In genomic region chr4:8277356-8278008, GRCh38 we compare ENCODE assay signal across 18 cellular contexts. TPM values are rescaled to one million over a fixed set of nuclear protein-coding genes. Genes with fewer than 3 reads are reported as not detected.
DNase-seq lines count a peak whose midpoint lies in the region; ATAC-seq and TF ChIP-seq lines count a peak whose summit lies in the region.
"Had no signal": no experiment of that assay in that cellular context is flagged by ENCODE, and none has a peak within 500 bp of the region (broad histone marks: within the 10 kb centered on the region; RNA-seq: fewer than 3 reads in every experiment).

No MANE protein-coding gene starts in this region.

- intact Hi-C loops in PC-3 (cut with micrococcal nuclease) (no loop called here), ovary (cut with DNase I) (loop anchor here in 1 of 4 donors (10.0 kb wide), 2 partner anchors 67 to 127 kb away; no protein-coding TSS in a partner anchor)

- H3K9me3 ChIP-seq in AG04450 (ENCODE audit: control insufficient read depth, insufficient read depth, low read length) (no peaks in the 10 kb centered on the region; the same call in 1 of the 2 replicates), PC-3 (ENCODE audit: low read length) (no peaks in the 10 kb centered on the region), ovary (no peaks in the 10 kb centered on the region), GM23248 (ENCODE audit: low read depth) (no peaks in the 10 kb centered on the region)
- H3K9me3 ChIP-seq: colonic mucosa had no signal

- H3K4me3 Mint-ChIP-seq in effector memory CD8-positive, alpha-beta T cell = no peak overlapping the region
- H3K4me3 Mint-ChIP-seq: activated CD4-positive, alpha-beta T cell treated with anti-CD3 and anti-CD28 coated beads, Interleukin-2, amount 10 ng/mL, durations not matched to agents 24 days and 14 days had no signal

- H3K27ac Mint-ChIP-seq in effector memory CD8-positive, alpha-beta T cell = no peak overlapping the region
- H3K27ac Mint-ChIP-seq: activated CD4-positive, alpha-beta T cell treated with anti-CD3 and anti-CD28 coated beads, Interleukin-2, amount 10 ng/mL, durations not matched to agents 24 days and 14 days had no signal

- POLR2A ChIA-PET in AG04450 (lab: Yijun Ruan, JAX) (interaction anchor here (0.6 to 1.5 kb wide), 2 partner anchors 17 to 116 kb away, joined by 5 to 6 read pairs; no protein-coding TSS in a partner anchor), PC-3 (lab: Charles Lee; ENCODE audit: unreplicated experiment) (no interaction called here)

- CTCF ChIA-PET in AG04450 (lab: Charles Lee) = interaction anchor here (0.8 to 1.3 kb wide), 2 partner anchors 42 to 125 kb away, joined by 3 to 7 read pairs; no protein-coding TSS in a partner anchor
- CTCF ChIA-PET in PC-3 (lab: Charles Lee) = no interaction called here

- peaks cover 0 to 5% of the 10 kb centered on the region in 2 donors for H3K4me1 Mint-ChIP-seq in effector memory CD8-positive, alpha-beta T cell (ENCODE audit: low read depth in 2 of 2)
- H3K4me1 Mint-ChIP-seq: activated CD4-positive, alpha-beta T cell treated with anti-CD3 and anti-CD28 coated beads, Interleukin-2, amount 10 ng/mL, durations not matched to agents 24 days and 14 days had no signal

- in situ Hi-C loops in GM23248 (cut with MboI) = no loop called here

- peaks cover 24% of the 10 kb centered on the region for H3K4me1 ChIP-seq in PC-3 (ENCODE audit: insufficient read depth, low read length)
- no peaks in the 10 kb centered on the region for H3K4me1 ChIP-seq in foreskin keratinocyte
- peaks cover 50% of the 10 kb centered on the region for H3K4me1 ChIP-seq in ovary (ENCODE audit: insufficient read depth)
- H3K4me1 ChIP-seq in GM23248 (ENCODE audit: insufficient read depth) = peaks cover 40% of the 10 kb centered on the region
- H3K4me1 ChIP-seq: colonic mucosa had no signal

- DNase-seq in AG04450 (ENCODE audit: low read depth, low spot score) (no peak), PC-3 (no peak), foreskin keratinocyte (no peak), ovary (peak in 3 of 5 donors; percentile 23 to 36 (median 36)), GM23248 (no peak)
- no peak for DNase-seq in effector CD4-positive, alpha-beta T cell
- DNase-seq in effector memory CD8-positive, alpha-beta T cell = no peak
- DNase-seq: activated CD4-positive, alpha-beta T cell treated with anti-CD3 and anti-CD28 coated beads, Interleukin-2, amount 10 ng/mL, durations not matched to agents 24 days and 14 days; anterior cingulate cortex; colonic mucosa; GF-D8; KG1; NCI-H1048; NCI-H2107; PC-9 had no signal

- H3K79me2 ChIP-seq in PC-3 (ENCODE audit: low read length) = no peaks in the 10 kb centered on the region
- no peaks in the 10 kb centered on the region for H3K79me2 ChIP-seq in GM23248 (ENCODE audit: insufficient read depth)

- H3K27me3 Mint-ChIP-seq in effector memory CD8-positive, alpha-beta T cell = peaks cover 9 to 66% of the 10 kb centered on the region in 2 donors
- H3K27me3 Mint-ChIP-seq: activated CD4-positive, alpha-beta T cell treated with anti-CD3 and anti-CD28 coated beads, Interleukin-2, amount 10 ng/mL, durations not matched to agents 24 days and 14 days had no signal

- TF ChIP-seq CTCF in AG04450 (IDR thresholded peaks at IDR 0.05; ENCODE audit: low read depth, low read length) = 0 out of 2 replicates have a peak, but pooled peaks have one; percentile 5
- no peak for TF ChIP-seq CTCF in PC-3 (conservative IDR thresholded peaks at IDR 0.05; ENCODE audit: low read depth, low read length)
- peak; percentile 1 for TF ChIP-seq CTCF in foreskin keratinocyte (conservative IDR thresholded peaks at IDR 0.05)
- TF ChIP-seq CTCF in ovary (IDR thresholded peaks at IDR 0.05) = no peak

- no TSS peak for BruUV-seq in PC-3 (replicated peaks; lab: Mats Ljungman, UMichigan)

- H3K4me3 ChIP-seq in AG04450 (ENCODE audit: low read depth, low read length) (no peak overlapping the region), PC-3 (ENCODE audit: low read length) (no peak overlapping the region), ovary (no peak overlapping the region), GM23248 (no peak overlapping the region)
- H3K4me3 ChIP-seq: colonic mucosa, PC-9 had no signal

- H3K9ac ChIP-seq in PC-3 (ENCODE audit: low read length) = no peak overlapping the region
- no peak overlapping the region for H3K9ac ChIP-seq in GM23248

- H3K36me3 ChIP-seq in PC-3 (ENCODE audit: low read depth, low read length) (no peaks in the 10 kb centered on the region), ovary (no peaks in the 10 kb centered on the region), GM23248 (ENCODE audit: low read depth) (no peaks in the 10 kb centered on the region)
- H3K36me3 ChIP-seq: colonic mucosa had no signal

- 91 to 92% (median 91%) methylated on average over 11 of the region's 11 CpGs for WGBS in ovary, 3 donors
- 87 to 88% methylated on average over 11 of the region's 11 CpGs for WGBS in GM23248 (ENCODE audit: low coverage in 1 of 2, low lambda C conversion rate in 2 of 2, missing lambda C conversion rate in 2 of 2), 2 experiments

- H3K27me3 ChIP-seq in AG04450 (ENCODE audit: control insufficient read depth, insufficient read depth, low read length) (no peaks in the 10 kb centered on the region), PC-3 (ENCODE audit: low read length) (no peaks in the 10 kb centered on the region), foreskin keratinocyte (peaks cover 20% of the 10 kb centered on the region), ovary (no peaks in the 10 kb centered on the region), GM23248 (replicated peaks; ENCODE audit: insufficient read depth) (no peaks in the 10 kb centered on the region)
- H3K27me3 ChIP-seq: colonic mucosa had no signal

- no peaks in the 10 kb centered on the region for H3K9me3 Mint-ChIP-seq in effector memory CD8-positive, alpha-beta T cell
- H3K9me3 Mint-ChIP-seq: activated CD4-positive, alpha-beta T cell treated with anti-CD3 and anti-CD28 coated beads, Interleukin-2, amount 10 ng/mL, durations not matched to agents 24 days and 14 days had no signal

- TF ChIP-seq EP300 in ovary (IDR thresholded peaks at IDR 0.05) = no peak

- H3F3A ChIP-seq in PC-3 (ENCODE audit: low read length, unreplicated experiment) = no peaks in the 10 kb centered on the region
- H3F3A ChIP-seq in GM23248 (ENCODE audit: insufficient read depth) = peaks cover 7% of the 10 kb centered on the region; the same call in 1 of the 2 replicates

- TF ChIP-seq POLR2A in ovary (IDR thresholded peaks at IDR 0.05) = no peak

- peak overlapping the region; percentile 67; the same call in 1 of the 2 replicates for H3K4me2 ChIP-seq in PC-3 (ENCODE audit: low read length)
- H3K4me2 ChIP-seq in GM23248 (ENCODE audit: unreplicated experiment) = no peak overlapping the region

- ATAC-seq in PC-3 (no peak; the same call in 1 of the 2 replicates), foreskin keratinocyte (no peak), HG03571 (IDR thresholded peaks at IDR 0.05; ENCODE audit: unreplicated experiment) (no peak)
- no peak for ATAC-seq in effector memory CD8-positive, alpha-beta T cell (replicated peaks)

- no peak overlapping the region for H2AFZ ChIP-seq in PC-3 (ENCODE audit: low read length)
- no peak overlapping the region for H2AFZ ChIP-seq in GM23248
- H2AFZ ChIP-seq: PC-9 had no signal

- H3K9me2 ChIP-seq in PC-3 (replicated peaks; ENCODE audit: low read length) (no peaks in the 10 kb centered on the region), GM23248 (ENCODE audit: insufficient read depth) (no peaks in the 10 kb centered on the region)

- H4K20me1 ChIP-seq in PC-3 (ENCODE audit: low read length) (no peaks in the 10 kb centered on the region), GM23248 (ENCODE audit: insufficient read depth) (no peaks in the 10 kb centered on the region)

- peak overlapping the region; percentile 77 for H3K27ac ChIP-seq in AG04450 (ENCODE audit: low read depth, low read length)
- peak overlapping the region; percentile 72 for H3K27ac ChIP-seq in PC-3 (ENCODE audit: low read length)
- no peak overlapping the region for H3K27ac ChIP-seq in foreskin keratinocyte
- peak overlapping the region in 1 of 2 donors; percentile 73 for H3K27ac ChIP-seq in ovary
- no peak overlapping the region for H3K27ac ChIP-seq in GM23248
- H3K27ac ChIP-seq: colonic mucosa, HL-60, PC-9 had no signal

- no peaks in the 10 kb centered on the region for H3K36me3 Mint-ChIP-seq in effector memory CD8-positive, alpha-beta T cell (ENCODE audit: insufficient read depth)

RNA-seq across cellular contexts. Expression of gene HTRA3, which starts 7.9 kb away (rescaled TPM):
- polyA plus RNA-seq in AG04450 (2011; rRNA removed) = 16.3 and 19.7 TPM in 2 replicates
- polyA minus RNA-seq in AG04450 (2011; rRNA and poly(A)+ RNA removed) = 10.5 and 10.7 TPM in 2 replicates
- total RNA-seq in PC-3 (2014; rRNA removed) = 2.8 and 4.0 TPM in 2 replicates
- total RNA-seq in foreskin keratinocyte = not detected in 2 replicates
- not detected in 2 replicates for polyA plus RNA-seq in foreskin keratinocyte
- 100 to 1,000 TPM in 1 of 7 donors, 10 to 100 TPM in 6; 36.2 to 160 (median 62.3) TPM for total RNA-seq in ovary
- 100 to 1,000 TPM; 122 to 163 TPM for polyA plus RNA-seq in ovary
- 3.2 and 5.9 TPM in 2 replicates for total RNA-seq in GM23248 (2014; rRNA removed; shearing (Covaris generic))
- polyA plus RNA-seq in GM23248 (2016; fragmentation: Nextera tagmentation; extraction: Ambion mirVana) = 5.2 and 5.7 TPM in 2 replicates
- total RNA-seq: activated CD4-positive, alpha-beta T cell treated with anti-CD3 and anti-CD28 coated beads, Interleukin-2, amount 10 ng/mL, durations not matched to agents 24 days and 14 days had no signal
- polyA plus RNA-seq: keratinocyte had no signal

Comparison
In these comparisons a context has a peak if more than half of its experiments do, and no peak if none do; other contexts are left out.
1. DNase-seq: peak in ovary (3 of 5); none in AG04450 (single experiment), PC-3 (single experiment), foreskin keratinocyte (0 of 2), effector CD4-positive, alpha-beta T cell (single experiment), effector memory CD8-positive, alpha-beta T cell (0 of 3) and GM23248 (single experiment).
2. H3K27ac ChIP-seq: peak in AG04450 (single experiment) and PC-3 (single experiment); none in foreskin keratinocyte (single experiment) and GM23248 (single experiment).
3. CTCF ChIP-seq: peak in AG04450 (single experiment) and foreskin keratinocyte (single experiment); none in PC-3 (single experiment) and ovary (0 of 3).